18 cellular contexts compared by ENCODE assay signal in genomic region chr4:153573221-153573620, GRCh38.
A peak's percentile ranks its signal among the peaks of the same experiment; 100 is the strongest.
DNase-seq lines count a peak whose midpoint lies in the region; ATAC-seq and TF ChIP-seq lines count a peak whose summit lies in the region.
"Had no signal": no experiment of that assay in that cellular context is flagged by ENCODE, and none has a peak within 500 bp of the region (broad histone marks: within the 10 kb centered on the region; RNA-seq: fewer than 3 reads in every experiment).

No MANE protein-coding gene starts in this region.

- H3K27me3 ChIP-seq in skeletal muscle tissue (ENCODE audit: control insufficient read depth in 3 of 3, insufficient read depth in 3 of 3, low read length in 3 of 3) = no peaks in the 10 kb centered on the region
- H3K27me3 ChIP-seq: Peyer's patch had no signal

- peaks cover 42 to 53% (median 44%) of the 10 kb centered on the region in 3 donors for H3K4me1 ChIP-seq in skeletal muscle tissue (ENCODE audit: control insufficient read depth in 3 of 3, insufficient read depth in 3 of 3, low read length in 3 of 3)

- intact Hi-C loops in left ventricle myocardium superior (cut with micrococcal nuclease) = loop anchor here (10.0 kb wide), 1 partner anchor 108 kb away; the partner anchor contains the start of gene TMEM131L

- peak overlapping the region; percentile 89 for H3K27ac Mint-ChIP-seq in activated T-cell treated with anti-CD3 and anti-CD28 coated beads, Interleukin-2, amount 50 U/mL, for 24 hours
- H3K27ac Mint-ChIP-seq in T-cell = peak overlapping the region; percentile 71 to 74
- H3K27ac Mint-ChIP-seq: endodermal cell had no signal

- peaks cover 82% of the 10 kb centered on the region for H3K4me1 Mint-ChIP-seq in activated T-cell treated with anti-CD3 and anti-CD28 coated beads, Interleukin-2, amount 50 U/mL, for 24 hours (ENCODE audit: low read depth)
- H3K4me1 Mint-ChIP-seq in T-cell = peaks cover 79 to 81% (median 80%) of the 10 kb centered on the region in 3 donors

- H3K27me3 Mint-ChIP-seq in activated T-cell treated with anti-CD3 and anti-CD28 coated beads, Interleukin-2, amount 50 U/mL, for 24 hours = no peaks in the 10 kb centered on the region
- no peaks in the 10 kb centered on the region for H3K27me3 Mint-ChIP-seq in T-cell

- no peak for ATAC-seq in T-cell (replicated peaks in 1 of 4)
- peak; percentile 89 for ATAC-seq in left ventricle myocardium superior
- ATAC-seq: A549 had no signal

- H3K9ac ChIP-seq in skeletal muscle tissue (ENCODE audit: low read depth in 1 of 3, low read length in 3 of 3) = peak overlapping the region; percentile 55 to 68 (median 57)

- in situ Hi-C loops in GM13977 (cut with MboI; ENCODE audit: low pct_unique_long_range_greater_than_20kb, low sequenced_read_pairs, unreplicated experiment) = loop anchor here (10.0 kb wide), 1 partner anchor 228 kb away; the partner anchor contains the start of gene MND1

- H3K4me3 ChIP-seq in skeletal muscle tissue (ENCODE audit: low read length in 3 of 3) = peak overlapping the region in 1 of 3 donors; percentile 16
- H3K4me3 ChIP-seq: A549, Peyer's patch had no signal

- no peaks in the 10 kb centered on the region for H3K36me3 ChIP-seq in skeletal muscle tissue (ENCODE audit: control insufficient read depth in 3 of 3, insufficient read depth in 3 of 3, low read length in 3 of 3)
- H3K36me3 ChIP-seq: Peyer's patch had no signal

- POLR2A ChIA-PET in T-cell (lab: Charles Lee) = interaction anchor here in 1 of 2 donors (0.5 to 0.9 kb wide), 2 partner anchors 9 kb away, joined by 3 read pairs; no protein-coding TSS in a partner anchor

- peaks cover 62% of the 10 kb centered on the region for H3K36me3 Mint-ChIP-seq in activated T-cell treated with anti-CD3 and anti-CD28 coated beads, Interleukin-2, amount 50 U/mL, for 24 hours (ENCODE audit: low read depth)
- peaks cover 25% of the 10 kb centered on the region for H3K36me3 Mint-ChIP-seq in T-cell

- no peak for DNase-seq in activated T-cell treated with anti-CD3 and anti-CD28 coated beads, Interleukin-2, amount 50 U/mL, for 24 hours
- DNase-seq in activated T-cell treated with anti-CD3 and anti-CD28 coated beads, Interleukin-2, amount 50 U/mL, for 1 hour = no peak
- DNase-seq in T-cell (no peak), left ventricle myocardium superior (peak; percentile 75), hippocampal formation (lab: John Stamatoyannopoulos, UW) (no peak), GM13977 (ENCODE audit: low spot score) (no peak), AG08395 (ENCODE audit: low spot score) (no peak)
- DNase-seq: activated CD8-positive, alpha-beta memory T cell treated with anti-CD3 and anti-CD28 coated beads, Interleukin-2, amount 50 U/mL, for 48 hours; cerebellar nuclear complex; endodermal cell; GDM1; NCI-H1092 treated with DMSO at 0.1 percent for 48 hours; NCI-H2171; NCI-H774; Peyer's patch; trophoblast cell had no signal

- H3K9me3 ChIP-seq in skeletal muscle tissue (ENCODE audit: control insufficient read depth in 3 of 3, low read length in 3 of 3) = no peaks in the 10 kb centered on the region
- H3K9me3 ChIP-seq: A549, Peyer's patch had no signal

- no peaks in the 10 kb centered on the region for H3K9me3 Mint-ChIP-seq in activated T-cell treated with anti-CD3 and anti-CD28 coated beads, Interleukin-2, amount 50 U/mL, for 24 hours
- H3K9me3 Mint-ChIP-seq in T-cell = no peaks in the 10 kb centered on the region
- H3K9me3 Mint-ChIP-seq: endodermal cell had no signal

- CTCF ChIA-PET in T-cell (lab: Charles Lee) = interaction anchor here (0.6 to 4.2 kb wide), 23 partner anchors 9 to 447 kb away, joined by 3 to 57 read pairs (median 7); partner anchors contain the start of genes MND1 (in 2 of the 2) and TMEM131L (in 1 of the 2)

- no peak for TF ChIP-seq CTCF in GM13977 (IDR thresholded peaks at IDR 0.05; ENCODE audit: extremely low read depth, insufficient read depth, missing control alignments)

- peak overlapping the region; percentile 88 for H3K27ac ChIP-seq in skeletal muscle tissue (ENCODE audit: low read depth, low read length)
- H3K27ac ChIP-seq: A549, Peyer's patch had no signal

- no peak overlapping the region for H3K4me3 Mint-ChIP-seq in activated T-cell treated with anti-CD3 and anti-CD28 coated beads, Interleukin-2, amount 50 U/mL, for 24 hours
- peak overlapping the region in 1 of 3 donors; percentile 40 for H3K4me3 Mint-ChIP-seq in T-cell
- H3K4me3 Mint-ChIP-seq: endodermal cell had no signal
